14 cellular contexts compared by ENCODE assay signal in the genomic region with DNA sequence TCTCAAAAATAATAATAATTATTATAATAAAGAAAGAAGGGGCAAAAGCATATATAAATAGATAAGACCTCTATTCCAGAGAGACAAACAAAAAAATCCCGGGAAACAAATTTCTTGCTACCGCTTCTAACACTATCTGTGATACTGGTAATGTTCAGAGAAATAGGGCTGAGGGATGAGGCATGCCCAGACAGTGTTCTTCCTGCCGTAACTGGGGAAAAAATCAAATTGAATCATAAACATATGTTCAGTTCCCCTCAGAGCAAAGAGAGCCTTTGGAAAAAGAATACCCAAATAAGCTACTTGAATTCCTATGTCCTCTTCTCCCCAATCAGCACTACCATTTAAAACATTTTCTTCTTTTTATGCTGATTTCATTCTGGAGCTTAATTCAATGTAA.
DNase-seq lines count a peak whose midpoint lies in the region; ATAC-seq and TF ChIP-seq lines count a peak whose summit lies in the region.
"Had no signal": no experiment of that assay in that cellular context is flagged by ENCODE, and none has a peak within 500 bp of the region (broad histone marks: within the 10 kb centered on the region; RNA-seq: fewer than 3 reads in every experiment).

No MANE protein-coding gene starts in this region.

- ATAC-seq in T-helper 17 cell: no peak
- peak; percentile 72 for ATAC-seq in foreskin keratinocyte
- no peak for ATAC-seq in CD8-positive, alpha-beta T cell
- ATAC-seq: GM23338, HepG2 had no signal

- BruUV-seq in mammary epithelial cell (replicated peaks; lab: Mats Ljungman, UMichigan) (no TSS peak), MCF 10A (replicated peaks; lab: Mats Ljungman, UMichigan) (no TSS peak)

- H3K4me3 Mint-ChIP-seq in MCF 10A (ENCODE audit: unreplicated experiment) (no peak overlapping the region), T-helper 17 cell (peak overlapping the region; percentile 19)
- H3K4me3 Mint-ChIP-seq in CD8-positive, alpha-beta T cell: no peak overlapping the region
- H3K4me3 Mint-ChIP-seq: GM23338, H9 had no signal

- H4K20me1 ChIP-seq in mammary epithelial cell (ENCODE audit: insufficient read depth, low read length): no peaks in the 10 kb centered on the region
- H4K20me1 ChIP-seq: BLaER1 had no signal

- peak overlapping the region; percentile 63 for H2AFZ ChIP-seq in mammary epithelial cell (ENCODE audit: low read depth, low read length)
- H2AFZ ChIP-seq: GM23338 had no signal

- H3K27me3 ChIP-seq in mammary epithelial cell (ENCODE audit: insufficient read depth, low read length): no peaks in the 10 kb centered on the region
- no peaks in the 10 kb centered on the region for H3K27me3 ChIP-seq in foreskin keratinocyte
- no peaks in the 10 kb centered on the region for H3K27me3 ChIP-seq in HAP-1 (ENCODE audit: low read depth)
- H3K27me3 ChIP-seq in CD8-positive, alpha-beta T cell (ENCODE audit: insufficient read depth, low read length): no peaks in the 10 kb centered on the region
- H3K27me3 ChIP-seq: BLaER1 had no signal

- H3K27ac ChIP-seq in mammary epithelial cell (ENCODE audit: insufficient read depth, low read depth, low read length) (peak overlapping the region; percentile 36), foreskin keratinocyte (peak overlapping the region; percentile 33)
- no peak overlapping the region for H3K27ac ChIP-seq in CD8-positive, alpha-beta T cell (ENCODE audit: low read depth, low read length)
- H3K27ac ChIP-seq: BLaER1 had no signal

- TF ChIP-seq CTCF in mammary epithelial cell (conservative IDR thresholded peaks at IDR 0.05 in 1 of 2, IDR thresholded peaks at IDR 0.05 in 1 of 2; ENCODE audit: extremely low read depth in 1 of 2, insufficient read depth in 1 of 2, low read depth in 1 of 2, low read length in 2 of 2) (no peak), MCF 10A (IDR thresholded peaks at IDR 0.05; ENCODE audit: unreplicated experiment) (no peak), foreskin keratinocyte (conservative IDR thresholded peaks at IDR 0.05) (no peak)
- no peak for TF ChIP-seq CTCF in CD8-positive, alpha-beta T cell (IDR thresholded peaks at IDR 0.05)

- DNase-seq in mammary epithelial cell (no peak), MCF 10A (ENCODE audit: unreplicated experiment) (no peak), T-helper 17 cell (no peak), foreskin keratinocyte (peak; percentile 27 to 48), HAP-1 (ENCODE audit: low spot score in 2 of 2) (no peak), NCI-H1105 treated with DMSO at 0.1 percent for 48 hours (lab: John Stamatoyannopoulos, UW) (no peak)
- no peak for DNase-seq in CD8-positive, alpha-beta T cell
- DNase-seq: 8988T, AML-193, DMS79, H9 had no signal

- in situ Hi-C loops in mammary epithelial cell (cut with MboI; ENCODE audit: low sequenced_read_pairs in 2 of 2) (no loop called here), HAP-1 (cut with MboI; ENCODE audit: low sequenced_read_pairs) (no loop called here)

- H3K9me3 ChIP-seq in mammary epithelial cell (replicated peaks; ENCODE audit: insufficient read depth, low read length) (no peaks in the 10 kb centered on the region), T-helper 17 cell (ENCODE audit: control insufficient read depth, low read length, poor library complexity, severe bottlenecking) (no peaks in the 10 kb centered on the region), HAP-1 (no peaks in the 10 kb centered on the region)
- no peaks in the 10 kb centered on the region for H3K9me3 ChIP-seq in CD8-positive, alpha-beta T cell (ENCODE audit: low read length)

- H3K9ac ChIP-seq in mammary epithelial cell (ENCODE audit: insufficient read depth, low read length): no peak overlapping the region
- H3K9ac ChIP-seq: BLaER1 had no signal

- H3K36me3 Mint-ChIP-seq in MCF 10A (ENCODE audit: insufficient read depth, unreplicated experiment) (no peaks in the 10 kb centered on the region), T-helper 17 cell (ENCODE audit: low read depth) (no peaks in the 10 kb centered on the region)
- H3K36me3 Mint-ChIP-seq in CD8-positive, alpha-beta T cell: no peaks in the 10 kb centered on the region

- dilution Hi-C loops in mammary epithelial cell (cut with HindIII; ENCODE audit: low sequenced_read_pairs): no loop called here

- H3K27ac Mint-ChIP-seq in MCF 10A (ENCODE audit: low read depth, unreplicated experiment) (no peak overlapping the region), T-helper 17 cell (no peak overlapping the region)
- H3K27ac Mint-ChIP-seq in CD8-positive, alpha-beta T cell: no peak overlapping the region
- H3K27ac Mint-ChIP-seq: GM23338, H9 had no signal

- peak overlapping the region; percentile 59 for H3K4me2 ChIP-seq in mammary epithelial cell (ENCODE audit: insufficient read depth, low read depth, low read length)
- H3K4me2 ChIP-seq: BLaER1, GM23338 had no signal

- H3K4me3 ChIP-seq in mammary epithelial cell (replicated peaks in 1 of 3; ENCODE audit: insufficient read depth in 1 of 3, low read depth in 2 of 3, low read length in 3 of 3) (no peak overlapping the region), HAP-1 (no peak overlapping the region)
- H3K4me3 ChIP-seq in CD8-positive, alpha-beta T cell (ENCODE audit: low read depth, low read length): no peak overlapping the region
- H3K4me3 ChIP-seq: BLaER1, GM23338 had no signal

- H3K79me2 ChIP-seq in mammary epithelial cell (ENCODE audit: insufficient read depth, low read length): no peaks in the 10 kb centered on the region

- 28% methylated on average over 3 of the region's 3 CpGs for WGBS in mammary epithelial cell (ENCODE audit: low coverage, missing lambda C conversion rate)

- CTCF ChIA-PET in mammary epithelial cell (lab: Charles Lee; ENCODE audit: low non-redundant PET): no interaction called here
- CTCF ChIA-PET in MCF 10A (lab: Yijun Ruan, JAX): no interaction called here
- CTCF ChIA-PET in CD8-positive, alpha-beta T cell (lab: Charles Lee): no interaction called here

- H3K27me3 Mint-ChIP-seq in MCF 10A (ENCODE audit: insufficient read depth, unreplicated experiment): no peaks in the 10 kb centered on the region
- peaks cover 5% of the 10 kb centered on the region for H3K27me3 Mint-ChIP-seq in T-helper 17 cell
- no peaks in the 10 kb centered on the region for H3K27me3 Mint-ChIP-seq in CD8-positive, alpha-beta T cell (ENCODE audit: low read depth)

- intact Hi-C loops in mammary epithelial cell (cut with micrococcal nuclease) (no loop called here), MCF 10A (cut with micrococcal nuclease) (no loop called here)
- intact Hi-C loops in CD8-positive, alpha-beta T cell (cut with DNase I, micrococcal nuclease): no loop called here

- H3K36me3 ChIP-seq in mammary epithelial cell (ENCODE audit: insufficient read depth, low read length) (no peaks in the 10 kb centered on the region), HAP-1 (replicated peaks) (no peaks in the 10 kb centered on the region)
- no peaks in the 10 kb centered on the region for H3K36me3 ChIP-seq in CD8-positive, alpha-beta T cell (ENCODE audit: insufficient read depth, low read length)
- H3K36me3 ChIP-seq: BLaER1 had no signal

- H3K4me1 Mint-ChIP-seq in MCF 10A (ENCODE audit: insufficient read depth, unreplicated experiment) (peaks cover 6% of the 10 kb centered on the region), T-helper 17 cell (no peaks in the 10 kb centered on the region)
- no peaks in the 10 kb centered on the region for H3K4me1 Mint-ChIP-seq in CD8-positive, alpha-beta T cell (ENCODE audit: low read depth)

- no peaks in the 10 kb centered on the region for H3K9me3 Mint-ChIP-seq in MCF 10A (ENCODE audit: unreplicated experiment)
- H3K9me3 Mint-ChIP-seq in CD8-positive, alpha-beta T cell: no peaks in the 10 kb centered on the region

- POLR2A ChIA-PET in MCF 10A (lab: Yijun Ruan, JAX): interaction anchor here (0.6 to 0.7 kb wide), 3 partner anchors 23 to 1264 kb away, joined by 3 to 4 read pairs (median 3); no protein-coding TSS in a partner anchor
- POLR2A ChIA-PET in CD8-positive, alpha-beta T cell (lab: Charles Lee): no interaction called here

- H3K4me1 ChIP-seq in mammary epithelial cell (ENCODE audit: insufficient read depth, low read length): peaks cover 8% of the 10 kb centered on the region
- H3K4me1 ChIP-seq in foreskin keratinocyte: peaks cover 10% of the 10 kb centered on the region
- no peaks in the 10 kb centered on the region for H3K4me1 ChIP-seq in HAP-1
- H3K4me1 ChIP-seq in CD8-positive, alpha-beta T cell (ENCODE audit: insufficient read depth, low read length): no peaks in the 10 kb centered on the region
- H3K4me1 ChIP-seq: BLaER1 had no signal

Comparison
In these comparisons a context has a peak if more than half of its experiments do, and no peak if none do; other contexts are left out.
1. DNase-seq: peak in foreskin keratinocyte (2 of 2); none in mammary epithelial cell (single experiment), MCF 10A (single experiment), T-helper 17 cell (0 of 3), HAP-1 (0 of 2), CD8-positive, alpha-beta T cell (0 of 7) and NCI-H1105 treated with DMSO at 0.1 percent for 48 hours (single experiment).